18 cellular contexts compared by ENCODE assay signal in genomic region chr2:233485726-233486125, GRCh38.
DNase-seq lines count a peak whose midpoint lies in the region; ATAC-seq and TF ChIP-seq lines count a peak whose summit lies in the region.
"Had no signal": no experiment of that assay in that cellular context is flagged by ENCODE, and none has a peak within 500 bp of the region (broad histone marks: within the 10 kb centered on the region; RNA-seq: fewer than 3 reads in every experiment).

No MANE protein-coding gene starts in this region.

- H3K9me3 ChIP-seq in CD8-positive, alpha-beta T cell (ENCODE audit: low read length): no peaks in the 10 kb centered on the region
- H3K9me3 ChIP-seq in RWPE2 (ENCODE audit: severe bottlenecking) (no peaks in the 10 kb centered on the region), smooth muscle cell (replicated peaks; ENCODE audit: low read depth) (no peaks in the 10 kb centered on the region), right cardiac atrium (ENCODE audit: control insufficient read depth, low read length) (no peaks in the 10 kb centered on the region), adrenal gland (replicated peaks in 1 of 3) (no peaks in the 10 kb centered on the region)
- H3K9me3 ChIP-seq: Peyer's patch had no signal

- no peak overlapping the region for H2AFZ ChIP-seq in smooth muscle cell (ENCODE audit: low read depth)

- CTCF ChIA-PET in CD8-positive, alpha-beta T cell (lab: Charles Lee): no interaction called here

- H3F3A ChIP-seq in smooth muscle cell (ENCODE audit: low read depth): peaks cover 11% of the 10 kb centered on the region

- no peak overlapping the region for H3K4me3 ChIP-seq in CD8-positive, alpha-beta T cell (ENCODE audit: low read depth, low read length)
- no peak overlapping the region for H3K4me3 ChIP-seq in RWPE2 (ENCODE audit: severe bottlenecking)
- no peak overlapping the region for H3K4me3 ChIP-seq in smooth muscle cell
- H3K4me3 ChIP-seq in right cardiac atrium (ENCODE audit: low read length): no peak overlapping the region
- no peak overlapping the region for H3K4me3 ChIP-seq in adrenal gland
- H3K4me3 ChIP-seq: Peyer's patch had no signal

- no peak for DNase-seq in CD8-positive, alpha-beta T cell
- DNase-seq in RWPE2 (ENCODE audit: low spot score) (no peak), epithelial cell of prostate (ENCODE audit: low read depth, low spot score) (no peak), smooth muscle cell (lab: John Stamatoyannopoulos, UW; ENCODE audit: unreplicated experiment) (no peak), right cardiac atrium (no peak), adrenal gland (no peak), NCI-H2171 treated with DMSO at 0.1 percent for 48 hours (lab: John Stamatoyannopoulos, UW) (no peak)
- DNase-seq: AML-193; CD4-positive, alpha-beta T cell; DND-41; GDM1; Karpas-422; NCI-H187 treated with DMSO at 0.1 percent for 48 hours; NCI-H446 treated with DMSO at 0.1 percent for 48 hours; NCI-H748 treated with DMSO at 0.1 percent for 48 hours; Peyer's patch; SHP77 treated with DMSO at 0.1 percent for 48 hours had no signal

- H4K20me1 ChIP-seq in smooth muscle cell (ENCODE audit: low read depth): no peaks in the 10 kb centered on the region

- H3K9me3 Mint-ChIP-seq in CD8-positive, alpha-beta T cell: no peaks in the 10 kb centered on the region
- H3K9me3 Mint-ChIP-seq: CD4-positive, alpha-beta T cell had no signal

- H3K4me3 Mint-ChIP-seq in CD8-positive, alpha-beta T cell: no peak overlapping the region
- H3K4me3 Mint-ChIP-seq: CD4-positive, alpha-beta T cell had no signal

- POLR2A ChIA-PET in CD8-positive, alpha-beta T cell (lab: Charles Lee): no interaction called here

- no peaks in the 10 kb centered on the region for H3K4me1 Mint-ChIP-seq in CD8-positive, alpha-beta T cell (ENCODE audit: low read depth)

- no peaks in the 10 kb centered on the region for H3K4me1 ChIP-seq in CD8-positive, alpha-beta T cell (ENCODE audit: insufficient read depth, low read length)
- H3K4me1 ChIP-seq in RWPE2 (ENCODE audit: insufficient read depth, poor library complexity, severe bottlenecking) (peaks cover 62% of the 10 kb centered on the region), smooth muscle cell (ENCODE audit: low read depth) (peaks cover 21% of the 10 kb centered on the region), right cardiac atrium (ENCODE audit: control insufficient read depth, insufficient read depth, low read length) (peaks cover 3% of the 10 kb centered on the region), adrenal gland (replicated peaks in 1 of 2) (peaks cover 21 to 42% of the 10 kb centered on the region in 2 donors)
- H3K4me1 ChIP-seq: Peyer's patch had no signal

- no peaks in the 10 kb centered on the region for H3K27me3 ChIP-seq in CD8-positive, alpha-beta T cell (ENCODE audit: insufficient read depth, low read length)
- H3K27me3 ChIP-seq in RWPE2 (ENCODE audit: insufficient read depth, poor library complexity, severe bottlenecking) (no peaks in the 10 kb centered on the region), smooth muscle cell (ENCODE audit: low read depth) (no peaks in the 10 kb centered on the region), right cardiac atrium (ENCODE audit: control insufficient read depth, insufficient read depth) (no peaks in the 10 kb centered on the region), adrenal gland (no peaks in the 10 kb centered on the region)
- H3K27me3 ChIP-seq: Peyer's patch had no signal

- H3K27me3 Mint-ChIP-seq in CD8-positive, alpha-beta T cell (ENCODE audit: low read depth): no peaks in the 10 kb centered on the region
- H3K27me3 Mint-ChIP-seq: CD4-positive, alpha-beta T cell had no signal

- H3K9ac ChIP-seq in smooth muscle cell (ENCODE audit: low read depth): no peak overlapping the region

- no peak for TF ChIP-seq POLR2A in adrenal gland (IDR thresholded peaks at IDR 0.05)

- H3K27ac Mint-ChIP-seq in CD8-positive, alpha-beta T cell: peak overlapping the region; percentile 64
- H3K27ac Mint-ChIP-seq: CD4-positive, alpha-beta T cell had no signal

- 98% methylated on average over 15 of the region's 15 CpGs for WGBS in smooth muscle cell (ENCODE audit: low lambda C conversion rate)
- 95% methylated on average over 15 of the region's 15 CpGs for WGBS in right cardiac atrium
- 94 to 96% (median 95%) methylated on average over 15 of the region's 15 CpGs for WGBS in adrenal gland, 4 donors

- H3K4me2 ChIP-seq in smooth muscle cell: no peak overlapping the region

- ATAC-seq in CD8-positive, alpha-beta T cell: no peak
- ATAC-seq in RWPE2 (ENCODE audit: low read depth) (no peak), right cardiac atrium (no peak), GM19035 (IDR thresholded peaks at IDR 0.05; ENCODE audit: unreplicated experiment) (no peak)

- intact Hi-C loops in CD8-positive, alpha-beta T cell (cut with DNase I, micrococcal nuclease): no loop called here
- intact Hi-C loops in right cardiac atrium (cut with DNase I) (no loop called here), adrenal gland (cut with DNase I) (no loop called here)

- H3K79me2 ChIP-seq in smooth muscle cell (ENCODE audit: low read depth): no peaks in the 10 kb centered on the region

- TF ChIP-seq CTCF in CD8-positive, alpha-beta T cell (IDR thresholded peaks at IDR 0.05): no peak
- TF ChIP-seq CTCF in RWPE2 (IDR thresholded peaks at IDR 0.05; ENCODE audit: poor library complexity, severe bottlenecking): no peak
- no peak for TF ChIP-seq CTCF in smooth muscle cell (IDR thresholded peaks at IDR 0.05; ENCODE audit: borderline replicate concordance, insufficient read depth, poor library complexity, severe bottlenecking)
- TF ChIP-seq CTCF in adrenal gland (IDR thresholded peaks at IDR 0.05): no peak

- H3K27ac ChIP-seq in CD8-positive, alpha-beta T cell (ENCODE audit: low read depth, low read length): no peak overlapping the region
- H3K27ac ChIP-seq in RWPE2 (ENCODE audit: poor library complexity, severe bottlenecking): peak overlapping the region; percentile 100
- peak overlapping the region; percentile 92 for H3K27ac ChIP-seq in epithelial cell of prostate
- H3K27ac ChIP-seq in smooth muscle cell (ENCODE audit: low read depth): peak overlapping the region; percentile 95
- H3K27ac ChIP-seq in right cardiac atrium (ENCODE audit: low read length): no peak overlapping the region
- peak overlapping the region in 2 of 5 donors; percentile 63 to 82 for H3K27ac ChIP-seq in adrenal gland
- H3K27ac ChIP-seq: Peyer's patch had no signal

- H3K36me3 ChIP-seq in CD8-positive, alpha-beta T cell (ENCODE audit: insufficient read depth, low read length): peaks cover 6% of the 10 kb centered on the region
- H3K36me3 ChIP-seq in RWPE2 (ENCODE audit: low read depth): peaks cover 76% of the 10 kb centered on the region
- no peaks in the 10 kb centered on the region for H3K36me3 ChIP-seq in smooth muscle cell (ENCODE audit: low read depth)
- peaks cover 0 to 61% of the 10 kb centered on the region in 2 donors for H3K36me3 ChIP-seq in adrenal gland (replicated peaks in 1 of 2)

- H3K36me3 Mint-ChIP-seq in CD8-positive, alpha-beta T cell: peaks cover 78% of the 10 kb centered on the region

Comparison
In these comparisons a context has a peak if more than half of its experiments do, and no peak if none do; other contexts are left out.
1. H3K27ac ChIP-seq: peak in RWPE2 (single experiment), epithelial cell of prostate (single experiment) and smooth muscle cell (single experiment); none in CD8-positive, alpha-beta T cell (single experiment) and right cardiac atrium (single experiment).